ENCODE assay signal across 16 cellular contexts in genomic region chr17:58002973-58003372, GRCh38. TPM values are rescaled to one million over a fixed set of nuclear protein-coding genes. Genes with fewer than 3 reads are reported as not detected.
DNase-seq lines count a peak whose midpoint lies in the region; ATAC-seq and TF ChIP-seq lines count a peak whose summit lies in the region.
"Had no signal": no experiment of that assay in that cellular context is flagged by ENCODE, and none has a peak within 500 bp of the region (broad histone marks: within the 10 kb centered on the region; RNA-seq: fewer than 3 reads in every experiment).

No MANE protein-coding gene starts in this region.

- H3K36me3 ChIP-seq in DND-41 (ENCODE audit: insufficient read depth, low read length) = peaks cover 82% of the 10 kb centered on the region
- H3K36me3 ChIP-seq in iPS-20b (ENCODE audit: insufficient read depth, low read depth, low read length) = peaks cover 82% of the 10 kb centered on the region
- 0 out of 2 replicates have a peak, but pooled peaks cover 5% of the 10 kb centered on the region for H3K36me3 ChIP-seq in Caco-2 (ENCODE audit: control insufficient read depth, insufficient read depth, low read length)

- H3K27me3 ChIP-seq in DND-41 (ENCODE audit: insufficient read depth, low read length, poor library complexity) = no peaks in the 10 kb centered on the region
- H3K27me3 ChIP-seq in iPS-20b (ENCODE audit: insufficient read depth, low read length) = no peaks in the 10 kb centered on the region
- H3K27me3 ChIP-seq in Caco-2 (replicated peaks; ENCODE audit: control insufficient read depth, insufficient read depth, low read length) = no peaks in the 10 kb centered on the region
- H3K27me3 ChIP-seq: esophagus squamous epithelium had no signal

- peaks cover 48% of the 10 kb centered on the region for H3K4me1 ChIP-seq in DND-41 (ENCODE audit: insufficient read depth, low read length)
- peaks cover 17% of the 10 kb centered on the region for H3K4me1 ChIP-seq in iPS-20b (ENCODE audit: insufficient read depth, low read length)
- peaks cover 23% of the 10 kb centered on the region for H3K4me1 ChIP-seq in Caco-2

- DNase-seq in DND-41 (no peak), NCI-H69 (lab: John Stamatoyannopoulos, UW) (no peak), dedifferentiated amniotic fluid mesenchymal stem cell (ENCODE audit: extremely low spot score) (no peak), Caco-2 (no peak)
- DNase-seq: activated effector memory CD4-positive, alpha-beta T cell treated with Interleukin-2 at 50 U/mL for 16 hours; C1 segment of cervical spinal cord; cerebellar nuclear complex; esophagus squamous epithelium; MM.1S; NCI-H2227 treated with DMSO at 0.1 percent for 48 hours; posterior cingulate gyrus; RPMI8226 had no signal

- H3K9me3 Mint-ChIP-seq in Caco-2 (ENCODE audit: unreplicated experiment) = no peaks in the 10 kb centered on the region

- peaks cover 90% of the 10 kb centered on the region for H3K36me3 Mint-ChIP-seq in Caco-2 (ENCODE audit: insufficient read depth, unreplicated experiment)

- peaks cover 74% of the 10 kb centered on the region for H4K20me1 ChIP-seq in DND-41 (ENCODE audit: insufficient read depth, low read length)

- H3K27ac Mint-ChIP-seq in Caco-2 (ENCODE audit: unreplicated experiment) = no peak overlapping the region

- H3K27ac ChIP-seq in 22Rv1 (peak overlapping the region; percentile 19; the same call in 1 of the 2 replicates), DND-41 (ENCODE audit: low read length) (no peak overlapping the region), VCaP (peak overlapping the region; percentile 99; the same call in 1 of the 2 replicates), iPS-20b (ENCODE audit: low read length) (no peak overlapping the region)
- H3K27ac ChIP-seq: esophagus squamous epithelium had no signal

- peak overlapping the region; percentile 84; the same call in 1 of the 2 replicates for H3K4me2 ChIP-seq in DND-41 (ENCODE audit: insufficient read depth, low read length)

- H3K4me3 Mint-ChIP-seq in Caco-2 (ENCODE audit: unreplicated experiment) = no peak overlapping the region

- CTCF ChIA-PET in Caco-2 (lab: Charles Lee) = no interaction called here

- intact Hi-C loops in Caco-2 (cut with micrococcal nuclease; ENCODE audit: unreplicated experiment) = no loop called here

- 0 out of 2 replicates have a peak overlapping the region, but pooled peaks have one; percentile 2 for H3K9ac ChIP-seq in DND-41 (ENCODE audit: low read depth, low read length)
- no peak overlapping the region for H3K9ac ChIP-seq in iPS-20b (ENCODE audit: low read depth, low read length)

- H3K9me3 ChIP-seq in DND-41 (ENCODE audit: insufficient read depth, low read length, severe bottlenecking) = no peaks in the 10 kb centered on the region
- no peaks in the 10 kb centered on the region for H3K9me3 ChIP-seq in iPS-20b (ENCODE audit: insufficient read depth, low read depth, low read length)
- H3K9me3 ChIP-seq in Caco-2 = no peaks in the 10 kb centered on the region
- H3K9me3 ChIP-seq: esophagus squamous epithelium had no signal

- H3K4me3 ChIP-seq in DND-41 (ENCODE audit: low read depth in 1 of 2, low read length in 2 of 2) (peak overlapping the region in 1 of 2 experiments; percentile 2; a peak in 1 of 4 replicates), iPS-20b (ENCODE audit: low read length) (peak overlapping the region; percentile 94; the same call in 1 of the 2 replicates), Caco-2 (ENCODE audit: low read depth, low read length) (no peak overlapping the region)
- H3K4me3 ChIP-seq: esophagus squamous epithelium had no signal

- H2AFZ ChIP-seq in DND-41 (ENCODE audit: low read depth, low read length) = no peak overlapping the region

- H3K4me1 Mint-ChIP-seq in Caco-2 (ENCODE audit: low read depth, unreplicated experiment) = peaks cover 20% of the 10 kb centered on the region

- no TSS peak for BruUV-seq in Caco-2 (replicated peaks; lab: Mats Ljungman, UMichigan)

- ATAC-seq in DND-41 (ENCODE audit: insufficient read depth, low read depth) (no peak), GM21737 (IDR thresholded peaks at IDR 0.05; ENCODE audit: unreplicated experiment) (no peak)

- no peaks in the 10 kb centered on the region for H3K27me3 Mint-ChIP-seq in Caco-2 (ENCODE audit: insufficient read depth, unreplicated experiment)

- POLR2A ChIA-PET in Caco-2 (lab: Charles Lee) = interaction anchor here (0.6 kb wide), 1 partner anchor 9 kb away, joined by 3 read pairs; no protein-coding TSS in a partner anchor

- peaks cover 58% of the 10 kb centered on the region for H3K79me2 ChIP-seq in DND-41 (ENCODE audit: insufficient read depth, low read length)

- TF ChIP-seq CTCF in 22Rv1 (IDR thresholded peaks at IDR 0.05) = no peak
- no peak for TF ChIP-seq CTCF in DND-41 (IDR thresholded peaks at IDR 0.05; ENCODE audit: borderline replicate concordance, extremely low read depth, low read length, poor library complexity, severe bottlenecking)
- TF ChIP-seq CTCF in VCaP (conservative IDR thresholded peaks at IDR 0.05) = no peak
- no peak for TF ChIP-seq CTCF in Caco-2 (IDR thresholded peaks at IDR 0.05; ENCODE audit: insufficient read depth in 1 of 2, low read depth in 1 of 2, low read length in 1 of 2, severe bottlenecking in 1 of 2, unreplicated experiment in 1 of 2)

RNA-seq across cellular contexts. Expression of gene SRSF1, which starts 4.1 kb away (rescaled TPM):
- 308 and 325 TPM in 2 replicates for total RNA-seq in Caco-2 (2022)

RNA-seq across cellular contexts. Expression of gene VEZF1, which starts 14.9 kb away (rescaled TPM):
- 52.1 and 54.9 TPM in 2 replicates for total RNA-seq in Caco-2 (2022)

RNA-seq across cellular contexts. Expression of gene CUEDC1, which starts 47.8 kb away (rescaled TPM):
- total RNA-seq in Caco-2 (2022) = 27.5 TPM in 2 replicates

Comparison
In these comparisons a context has a peak if more than half of its experiments do, and no peak if none do; other contexts are left out.
1. H3K27ac ChIP-seq: peak in 22Rv1 (single experiment) and VCaP (single experiment); none in DND-41 (single experiment) and iPS-20b (single experiment).